ENCODE assay signal across 10 cellular contexts in the genomic region with DNA sequence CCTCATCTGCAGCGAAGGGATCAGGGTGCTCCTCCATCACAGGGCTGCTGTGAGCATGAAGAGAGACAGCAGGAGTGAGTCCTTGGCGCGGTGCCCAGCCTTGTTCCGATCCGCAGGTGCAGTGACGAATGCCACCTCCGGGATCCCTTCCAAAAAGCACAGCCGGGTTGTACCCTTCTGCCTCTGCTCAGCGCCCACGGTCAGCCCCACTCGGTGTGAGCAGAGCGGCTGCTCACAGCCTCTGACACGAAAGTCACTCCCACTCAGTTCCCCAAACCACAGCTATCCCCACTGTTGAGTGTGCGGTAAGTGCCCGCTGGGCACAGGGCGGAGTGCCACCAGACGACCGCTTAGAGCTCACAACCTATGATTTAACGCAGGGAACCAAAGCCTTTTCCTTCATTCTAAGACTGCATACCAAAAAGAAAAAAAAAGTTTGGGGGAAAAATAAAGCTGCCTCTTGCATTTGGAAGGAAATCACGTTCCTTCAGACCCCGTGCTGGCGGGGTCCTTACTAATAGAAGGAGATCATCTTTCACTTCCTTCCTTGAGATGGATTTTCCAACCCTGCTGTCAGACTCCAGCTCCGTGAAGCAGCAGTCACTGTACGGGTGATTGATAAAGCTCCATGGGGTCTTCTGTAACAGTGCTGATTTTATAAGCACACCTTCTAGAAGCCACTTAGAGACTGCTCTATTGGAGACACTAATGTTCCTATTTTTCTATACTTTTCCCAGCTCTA. TPM values are rescaled to one million over a fixed set of nuclear protein-coding genes. Genes with fewer than 3 reads are reported as not detected.
A peak's percentile ranks its signal among the peaks of the same experiment; 100 is the strongest.
DNase-seq lines count a peak whose midpoint lies in the region; ATAC-seq and TF ChIP-seq lines count a peak whose summit lies in the region.
"Had no signal": no experiment of that assay in that cellular context is flagged by ENCODE, and none has a peak within 500 bp of the region (broad histone marks: within the 10 kb centered on the region; RNA-seq: fewer than 3 reads in every experiment).

No MANE protein-coding gene starts in this region.

- H3K27me3 ChIP-seq in body of pancreas, result no peaks in the 10 kb centered on the region

- no peak for TF ChIP-seq POLR2A in body of pancreas (IDR thresholded peaks at IDR 0.05)

- 41 to 66% methylated on average over 18 to 24 of the region's 24 CpGs for WGBS in body of pancreas, 2 donors

- H3K4me3 ChIP-seq in body of pancreas, result no peak overlapping the region
- H3K4me3 ChIP-seq: HAP-1 had no signal

- no peaks in the 10 kb centered on the region for H3K4me1 ChIP-seq in body of pancreas
- H3K4me1 ChIP-seq: HAP-1 had no signal

- H3K36me3 ChIP-seq in body of pancreas (replicated peaks in 1 of 2; ENCODE audit: insufficient read depth in 1 of 2, low read depth in 2 of 2), result no peaks in the 10 kb centered on the region
- H3K36me3 ChIP-seq: HAP-1 had no signal

- H3K27ac ChIP-seq in body of pancreas, result no peak overlapping the region

- no peaks in the 10 kb centered on the region for H3K9me3 ChIP-seq in body of pancreas
- H3K9me3 ChIP-seq: HAP-1 had no signal

- intact Hi-C loops in body of pancreas (cut with DNase I), result no loop called here
- intact Hi-C loops in sciatic nerve (cut with DNase I), result loop anchor here (5.0 kb wide), 1 partner anchor 418 kb away; no protein-coding TSS in a partner anchor

- ATAC-seq in body of pancreas (peak; percentile 48), sciatic nerve (peak; percentile 45), HG03097 (IDR thresholded peaks at IDR 0.05; ENCODE audit: low FRiP score, unreplicated experiment) (no peak)

- no peak for TF ChIP-seq CTCF in body of pancreas (IDR thresholded peaks at IDR 0.05)
- no peak for TF ChIP-seq CTCF in GM20000 (IDR thresholded peaks at IDR 0.05; ENCODE audit: extremely low read depth, missing control alignments)

- DNase-seq in NCI-H187 (lab: John Stamatoyannopoulos, UW) (peak; percentile 14 to 19), NCI-H187 treated with DMSO at 0.1 percent for 48 hours (lab: John Stamatoyannopoulos, UW) (no peak), NCI-H2081 (lab: John Stamatoyannopoulos, UW) (peak; percentile 83 to 89), body of pancreas (peak; percentile 40 to 66 (median 57)), sciatic nerve (ENCODE audit: low spot score) (no peak), GM20000 (ENCODE audit: low spot score) (no peak), AG08395 (ENCODE audit: low spot score) (no peak)
- DNase-seq: mesenchymal stem cell had no signal

RNA-seq across cellular contexts. Expression of gene TUBGCP5, which starts 34.7 kb away (rescaled TPM):
- total RNA-seq in body of pancreas (10 to 100 TPM; 12.2 to 12.7 TPM), sciatic nerve (23.5 TPM)

Comparison
In these comparisons a context has a peak if more than half of its experiments do, and no peak if none do; other contexts are left out.
1. DNase-seq: peak in NCI-H187 (2 of 2), NCI-H2081 (2 of 2) and body of pancreas (4 of 4); none in NCI-H187 treated with DMSO at 0.1 percent for 48 hours (single experiment), sciatic nerve (single experiment), GM20000 (single experiment) and AG08395 (single experiment).